In the genomic region with DNA sequence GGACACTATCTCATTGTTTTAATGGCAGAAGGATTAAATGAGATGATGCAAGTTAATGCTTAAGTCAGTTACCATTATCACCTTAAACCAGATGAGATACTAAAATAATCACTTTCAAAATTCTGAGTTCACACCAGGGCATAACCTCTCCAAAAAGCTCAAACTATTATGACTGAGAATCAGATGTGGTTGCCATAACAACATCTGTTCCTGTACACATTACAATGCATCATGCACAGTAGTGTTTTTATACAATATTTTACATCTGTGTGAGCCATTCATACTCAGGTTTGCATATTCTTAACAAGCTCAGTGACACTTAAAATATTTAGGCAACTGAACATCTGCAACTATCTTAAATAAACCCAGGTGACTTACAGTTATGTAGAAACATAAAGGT, we compare ENCODE assay signal across 1 cellular context.
TF ChIP-seq lines count a peak whose summit lies in the region.

No MANE protein-coding gene starts in this region.

TF ChIP-seq in SK-N-SH, 30 proteins besides CTCF, POLR2A, EP300 and RAD21 (continued from another document):
- TF ChIP-seq, protein P1, sequence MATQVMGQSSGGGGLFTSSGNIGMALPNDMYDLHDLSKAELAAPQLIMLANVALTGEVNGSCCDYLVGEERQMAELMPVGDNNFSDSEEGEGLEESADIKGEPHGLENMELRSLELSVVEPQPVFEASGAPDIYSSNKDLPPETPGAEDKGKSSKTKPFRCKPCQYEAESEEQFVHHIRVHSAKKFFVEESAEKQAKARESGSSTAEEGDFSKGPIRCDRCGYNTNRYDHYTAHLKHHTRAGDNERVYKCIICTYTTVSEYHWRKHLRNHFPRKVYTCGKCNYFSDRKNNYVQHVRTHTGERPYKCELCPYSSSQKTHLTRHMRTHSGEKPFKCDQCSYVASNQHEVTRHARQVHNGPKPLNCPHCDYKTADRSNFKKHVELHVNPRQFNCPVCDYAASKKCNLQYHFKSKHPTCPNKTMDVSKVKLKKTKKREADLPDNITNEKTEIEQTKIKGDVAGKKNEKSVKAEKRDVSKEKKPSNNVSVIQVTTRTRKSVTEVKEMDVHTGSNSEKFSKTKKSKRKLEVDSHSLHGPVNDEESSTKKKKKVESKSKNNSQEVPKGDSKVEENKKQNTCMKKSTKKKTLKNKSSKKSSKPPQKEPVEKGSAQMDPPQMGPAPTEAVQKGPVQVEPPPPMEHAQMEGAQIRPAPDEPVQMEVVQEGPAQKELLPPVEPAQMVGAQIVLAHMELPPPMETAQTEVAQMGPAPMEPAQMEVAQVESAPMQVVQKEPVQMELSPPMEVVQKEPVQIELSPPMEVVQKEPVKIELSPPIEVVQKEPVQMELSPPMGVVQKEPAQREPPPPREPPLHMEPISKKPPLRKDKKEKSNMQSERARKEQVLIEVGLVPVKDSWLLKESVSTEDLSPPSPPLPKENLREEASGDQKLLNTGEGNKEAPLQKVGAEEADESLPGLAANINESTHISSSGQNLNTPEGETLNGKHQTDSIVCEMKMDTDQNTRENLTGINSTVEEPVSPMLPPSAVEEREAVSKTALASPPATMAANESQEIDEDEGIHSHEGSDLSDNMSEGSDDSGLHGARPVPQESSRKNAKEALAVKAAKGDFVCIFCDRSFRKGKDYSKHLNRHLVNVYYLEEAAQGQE (IDR thresholded peaks at IDR 0.05; ENCODE audit: low read depth, low read length): no peak
